In the genomic region with DNA sequence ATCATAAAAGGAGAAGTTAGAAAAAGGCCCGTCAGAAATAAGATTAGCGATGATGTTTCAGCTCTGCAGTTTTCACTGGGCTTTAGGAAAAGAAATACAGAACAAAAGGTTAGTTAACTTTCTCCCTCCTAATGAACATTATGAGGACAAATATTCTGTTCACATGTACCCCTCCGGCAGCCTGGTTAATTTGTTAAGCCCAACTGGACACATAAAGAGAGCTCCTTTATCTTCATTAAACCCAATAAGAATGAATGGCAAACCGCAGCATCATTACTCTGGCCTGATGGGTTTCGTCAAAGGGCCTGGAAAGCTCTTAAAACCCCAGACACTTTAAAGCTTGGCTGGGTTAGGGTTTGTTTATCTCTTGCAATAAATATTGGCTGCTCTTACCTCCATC, we compare ENCODE assay signal across 18 cellular contexts.
"Had no signal": no experiment of that assay in that cellular context is flagged by ENCODE, and none has a peak within 500 bp of the region (broad histone marks: within the 10 kb centered on the region; RNA-seq: fewer than 3 reads in every experiment).

No MANE protein-coding gene starts in this region.

- H3K4me3 ChIP-seq: esophagus muscularis mucosa, gastroesophageal sphincter, lung, right atrium auricular region, sigmoid colon, skin epidermis had no signal

- H3K4me1 ChIP-seq: esophagus muscularis mucosa, gastroesophageal sphincter, right atrium auricular region had no signal

- DNase-seq: effector memory CD8-positive, alpha-beta T cell; glutamatergic neuron; immature natural killer cell; left ventricle myocardium superior; mesenchymal stem cell; naive thymus-derived CD8-positive, alpha-beta T cell; posterior cingulate gyrus; sigmoid colon; stimulated activated CD4-positive, alpha-beta T cell treated with anti-CD3 and anti-CD28 coated beads, Interleukin-12 subunit alpha, Interleukin-12 subunit beta, amount 100 ng/mL, for 4 hours; stimulated activated CD4-positive, alpha-beta T cell treated with anti-CD3 and anti-CD28 coated beads, Interleukin-2, amount 100 ng/mL, for 48 hours; stimulated activated naive CD4-positive, alpha-beta T cell treated with Interleukin-2 at 50 U/mL for 16 hours; trophoblast cell had no signal

- ATAC-seq: effector memory CD8-positive, alpha-beta T cell; gastroesophageal sphincter; left ventricle myocardium superior; naive thymus-derived CD8-positive, alpha-beta T cell had no signal

- H3K27ac ChIP-seq: epithelial cell of prostate, esophagus muscularis mucosa, gastroesophageal sphincter, right atrium auricular region, sigmoid colon, skin epidermis had no signal

- H3K9me3 ChIP-seq: right atrium auricular region, sigmoid colon had no signal

- H3K27me3 ChIP-seq: esophagus muscularis mucosa, gastroesophageal sphincter, right atrium auricular region, sigmoid colon had no signal

- H3K36me3 ChIP-seq: esophagus muscularis mucosa, gastroesophageal sphincter, right atrium auricular region, sigmoid colon had no signal
